In the genomic region with DNA sequence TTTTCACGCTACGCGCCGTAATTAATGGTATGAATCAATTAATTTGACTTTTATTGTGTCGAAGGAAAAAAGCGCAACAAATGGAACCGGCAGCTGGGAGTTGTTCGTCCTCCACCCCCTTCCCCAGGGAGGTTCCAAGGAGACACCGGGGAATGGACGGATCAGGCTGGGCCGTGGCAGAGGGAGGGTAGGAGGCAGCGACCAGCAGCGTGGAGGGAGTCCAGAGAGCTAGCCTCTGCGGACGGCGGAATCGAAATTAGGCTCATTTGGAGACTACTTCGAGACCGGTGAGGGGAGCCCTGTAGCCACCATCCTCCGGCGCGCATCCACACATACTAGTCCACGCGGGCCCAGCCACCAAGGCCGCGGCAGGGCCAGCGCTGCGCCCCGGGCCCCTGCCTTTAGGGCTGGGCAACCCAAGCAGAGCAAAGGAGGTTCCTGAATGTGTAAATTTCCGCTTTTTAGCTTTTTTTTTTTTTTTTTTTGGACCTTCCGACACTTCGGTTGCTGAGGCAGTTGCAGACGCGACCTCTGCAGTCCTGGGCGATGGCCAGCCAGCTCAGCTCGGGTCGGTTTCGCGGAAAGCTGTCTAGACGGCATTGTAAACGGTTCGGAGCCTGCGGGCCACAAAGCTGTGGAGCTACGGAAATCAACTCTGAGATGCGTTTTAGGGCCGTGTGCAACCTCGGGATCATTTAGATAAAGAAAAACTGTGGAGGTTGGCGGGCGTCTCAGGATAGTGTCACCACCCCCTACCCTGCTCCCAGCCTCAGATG, we compare ENCODE assay signal across 13 cellular contexts. TPM values are rescaled to one million over a fixed set of nuclear protein-coding genes. Genes with fewer than 3 reads are reported as not detected.
DNase-seq lines count a peak whose midpoint lies in the region; ATAC-seq and TF ChIP-seq lines count a peak whose summit lies in the region.
"Had no signal": no experiment of that assay in that cellular context is flagged by ENCODE, and none has a peak within 500 bp of the region (broad histone marks: within the 10 kb centered on the region; RNA-seq: fewer than 3 reads in every experiment).

No MANE protein-coding gene starts in this region.

- peak; percentile 40 for DNase-seq in CD1c-positive myeloid dendritic cell (ENCODE audit: extremely low spot score)
- no peak for DNase-seq in activated naive CD8-positive, alpha-beta T cell treated with anti-CD3 and anti-CD28 coated beads, Interleukin-2, amount 50 U/mL, for 24 hours
- DNase-seq in naive B cell, result no peak
- DNase-seq in stimulated activated naive CD4-positive, alpha-beta T cell treated with Interleukin-2 at 50 U/mL for 16 hours (lab: John Stamatoyannopoulos, UW), result no peak
- no peak for DNase-seq in Calu3
- DNase-seq in NCI-H446 (lab: John Stamatoyannopoulos, UW), result no peak
- DNase-seq: effector memory CD4-positive, alpha-beta T cell; hypothalamus; NCI-H187 treated with DMSO at 0.1 percent for 48 hours; T1000 had no signal

- H3K9me3 Mint-ChIP-seq in activated naive CD8-positive, alpha-beta T cell treated with anti-CD3 and anti-CD28 coated beads, Interleukin-2, amount 50 U/mL, for 24 hours, result peaks cover 9% of the 10 kb centered on the region
- H3K9me3 Mint-ChIP-seq in naive B cell, result peaks cover 5 to 47% (median 29%) of the 10 kb centered on the region in 7 donors
- no peaks in the 10 kb centered on the region for H3K9me3 Mint-ChIP-seq in Calu3 (ENCODE audit: low read depth, unreplicated experiment)

- BruUV-seq in Calu3 (replicated peaks; lab: Mats Ljungman, UMichigan), result no TSS peak

- H3K9me3 ChIP-seq in HUES6 (ENCODE audit: control insufficient read depth, insufficient read depth, low read depth, low read length), result no peaks in the 10 kb centered on the region

- H3K36me3 ChIP-seq in HUES6 (ENCODE audit: control insufficient read depth, insufficient read depth, low read length), result no peaks in the 10 kb centered on the region

- peak overlapping the region; percentile 83 for H3K9ac ChIP-seq in HUES6 (ENCODE audit: low read length)

- peaks cover 28% of the 10 kb centered on the region for H3K4me1 ChIP-seq in HUES6 (ENCODE audit: control insufficient read depth, insufficient read depth, low read length)

- ATAC-seq in activated naive CD8-positive, alpha-beta T cell treated with anti-CD3 and anti-CD28 coated beads, Interleukin-2, amount 50 U/mL, for 24 hours, result no peak
- no peak for ATAC-seq in naive B cell (ENCODE audit: low read depth in 2 of 2)
- ATAC-seq in HG02970 (IDR thresholded peaks at IDR 0.05; ENCODE audit: low FRiP score, unreplicated experiment), result no peak
- ATAC-seq: activated naive CD4-positive, alpha-beta T cell treated with anti-CD3 and anti-CD28 coated beads, Interleukin-2, amount 50 U/mL, for 72 hours had no signal

- peaks cover 70% of the 10 kb centered on the region for H3K27me3 Mint-ChIP-seq in activated naive CD8-positive, alpha-beta T cell treated with anti-CD3 and anti-CD28 coated beads, Interleukin-2, amount 50 U/mL, for 24 hours
- H3K27me3 Mint-ChIP-seq in naive B cell, result peaks cover 45 to 61% (median 54%) of the 10 kb centered on the region in 3 donors
- peaks cover 29% of the 10 kb centered on the region for H3K27me3 Mint-ChIP-seq in Calu3 (ENCODE audit: unreplicated experiment)

- intact Hi-C loops in Calu3 (cut with micrococcal nuclease; ENCODE audit: unreplicated experiment), result no loop called here

- H3K27ac Mint-ChIP-seq in activated naive CD8-positive, alpha-beta T cell treated with anti-CD3 and anti-CD28 coated beads, Interleukin-2, amount 50 U/mL, for 24 hours, result no peak overlapping the region
- peak overlapping the region in 4 of 6 donors; percentile 90 to 98 (median 94) for H3K27ac Mint-ChIP-seq in naive B cell
- H3K27ac Mint-ChIP-seq in Calu3 (ENCODE audit: unreplicated experiment), result no peak overlapping the region

- H3K27me3 ChIP-seq in HUES6 (ENCODE audit: control insufficient read depth, insufficient read depth, low read length), result peaks cover 83% of the 10 kb centered on the region

- peaks cover 43% of the 10 kb centered on the region for H3K4me1 Mint-ChIP-seq in activated naive CD8-positive, alpha-beta T cell treated with anti-CD3 and anti-CD28 coated beads, Interleukin-2, amount 50 U/mL, for 24 hours
- H3K4me1 Mint-ChIP-seq in naive B cell (peaks cover 22 to 38% (median 28%) of the 10 kb centered on the region in 3 donors), Calu3 (ENCODE audit: low read depth, unreplicated experiment) (peaks cover 8% of the 10 kb centered on the region)

- no peak overlapping the region for H3K27ac ChIP-seq in HUES6 (ENCODE audit: low read depth, low read length)

- H3K36me3 Mint-ChIP-seq in activated naive CD8-positive, alpha-beta T cell treated with anti-CD3 and anti-CD28 coated beads, Interleukin-2, amount 50 U/mL, for 24 hours (ENCODE audit: low read depth), result peaks cover 11% of the 10 kb centered on the region
- H3K36me3 Mint-ChIP-seq in naive B cell (peaks cover 11 to 27% of the 10 kb centered on the region in 2 donors), Calu3 (ENCODE audit: insufficient read depth, unreplicated experiment) (peaks cover 26% of the 10 kb centered on the region)

- TF ChIP-seq CTCF in Calu3 (IDR thresholded peaks at IDR 0.05; ENCODE audit: unreplicated experiment), result no peak

- peak overlapping the region; percentile 92 for H3K4me3 ChIP-seq in HUES6 (ENCODE audit: low read depth, low read length)

- H3K4me3 Mint-ChIP-seq in activated naive CD8-positive, alpha-beta T cell treated with anti-CD3 and anti-CD28 coated beads, Interleukin-2, amount 50 U/mL, for 24 hours, result peak overlapping the region; percentile 8
- H3K4me3 Mint-ChIP-seq in naive B cell (peak overlapping the region in 7 of 8 donors; percentile 36 to 84 (median 69)), Calu3 (ENCODE audit: low read depth, unreplicated experiment) (no peak overlapping the region)

- CTCF ChIA-PET in Calu3 (lab: Charles Lee), result interaction anchor here (0.6 kb wide), 1 partner anchor 104 kb away, joined by 3 read pairs; no protein-coding TSS in a partner anchor

RNA-seq across cellular contexts. Expression of a gene that starts 2.2 kb away (rescaled TPM):
- not detected for polyA plus RNA-seq in naive B cell (ENCODE audit: low read depth in 6 of 6)
- 0.28 and 0.29 TPM in 2 replicates for total RNA-seq in Calu3 (2022)
- total RNA-seq: activated naive CD4-positive, alpha-beta T cell treated with anti-CD3 and anti-CD28 coated beads, Interleukin-2, amount 50 U/mL, for 72 hours had no signal

RNA-seq across cellular contexts. Expression of a gene that starts 47.2 kb away (rescaled TPM):
- 10 to 100 TPM; 13.4 to 35.8 (median 22.6) TPM for polyA plus RNA-seq in naive B cell (ENCODE audit: low read depth in 6 of 6)
- 20.8 and 24.0 TPM in 2 replicates for total RNA-seq in Calu3 (2022)

Comparison
In these comparisons a context has a peak if more than half of its experiments do, and no peak if none do; other contexts are left out.
1. H3K27ac Mint-ChIP-seq: peak in naive B cell (4 of 6); none in activated naive CD8-positive, alpha-beta T cell treated with anti-CD3 and anti-CD28 coated beads, Interleukin-2, amount 50 U/mL, for 24 hours (single experiment) and Calu3 (single experiment).